31 cellular contexts compared by ENCODE assay signal in genomic region chr2:205929445-205930027, GRCh38.
DNase-seq lines count a peak whose midpoint lies in the region; ATAC-seq and TF ChIP-seq lines count a peak whose summit lies in the region.
"Had no signal": no experiment of that assay in that cellular context is flagged by ENCODE, and none has a peak within 500 bp of the region (broad histone marks: within the 10 kb centered on the region; RNA-seq: fewer than 3 reads in every experiment).

No MANE protein-coding gene starts in this region.

- H3K4me3 Mint-ChIP-seq in H9: no peak overlapping the region
- no peak overlapping the region for H3K4me3 Mint-ChIP-seq in progenitor cell of endocrine pancreas (ENCODE audit: low read depth)
- H3K4me3 Mint-ChIP-seq: activated CD8-positive, alpha-beta memory T cell treated with anti-CD3 and anti-CD28 coated beads, Interleukin-2, amount 10 ng/mL, durations not matched to agents 7 days and 5 days; activated T-cell treated with anti-CD3 and anti-CD28 coated beads, Interleukin-2, amount 50 U/mL, for 4 hours; CD8-positive, alpha-beta memory T cell; central memory CD8-positive, alpha-beta T cell; stimulated activated effector memory CD8-positive, alpha-beta T cell treated with anti-CD3 and anti-CD28 coated beads, Interleukin-12 subunit alpha, Interleukin-12 subunit beta, amount 100 ng/mL, for 72 hours had no signal

- H3K79me2 ChIP-seq in H9 (ENCODE audit: insufficient read depth, low read length): no peaks in the 10 kb centered on the region
- H3K79me2 ChIP-seq in GM23248 (ENCODE audit: insufficient read depth): no peaks in the 10 kb centered on the region

- ATAC-seq in left colon (peak; percentile 87), GM21423 (IDR thresholded peaks at IDR 0.05; ENCODE audit: unreplicated experiment) (no peak)
- ATAC-seq: activated CD8-positive, alpha-beta memory T cell treated with anti-CD3 and anti-CD28 coated beads, Interleukin-2, amount 10 ng/mL, durations not matched to agents 7 days and 5 days; activated T-cell treated with anti-CD3 and anti-CD28 coated beads, Interleukin-2, amount 50 U/mL, for 4 hours; gastroesophageal sphincter; GM12878; HCT116; PC-3; stimulated activated effector memory CD8-positive, alpha-beta T cell treated with anti-CD3 and anti-CD28 coated beads, Interleukin-12 subunit alpha, Interleukin-12 subunit beta, amount 100 ng/mL, for 72 hours had no signal

- H3K23ac ChIP-seq in H9 (ENCODE audit: insufficient read length, low read depth, low read length): no peak overlapping the region

- H3K9me3 ChIP-seq in H9 (ENCODE audit: control insufficient read depth, low read depth, low read length) (no peaks in the 10 kb centered on the region), SJCRH30 (replicated peaks) (peaks cover 2% of the 10 kb centered on the region; the same call in 1 of the 2 replicates), GM23248 (ENCODE audit: low read depth) (no peaks in the 10 kb centered on the region), MG63 (no peaks in the 10 kb centered on the region)
- H3K9me3 ChIP-seq in effector memory CD4-positive, alpha-beta T cell (ENCODE audit: control insufficient read depth, low read length): no peaks in the 10 kb centered on the region
- H3K9me3 ChIP-seq: gastroesophageal sphincter, left lung, neutrophil, prostate gland, sigmoid colon, SK-N-SH had no signal

- H3K9ac ChIP-seq in H9 (ENCODE audit: extremely low read depth, insufficient read length, low read length) (no peak overlapping the region), GM23248 (no peak overlapping the region)
- H3K9ac ChIP-seq: SK-N-SH had no signal

- peaks cover 4% of the 10 kb centered on the region; the same call in 1 of the 2 replicates for H3K4me1 ChIP-seq in H9 (ENCODE audit: insufficient read depth, low read length)
- peaks cover 38% of the 10 kb centered on the region for H3K4me1 ChIP-seq in SJCRH30
- H3K4me1 ChIP-seq in GM23248 (ENCODE audit: insufficient read depth): no peaks in the 10 kb centered on the region; the same call in 1 of the 2 replicates
- peaks cover 5% of the 10 kb centered on the region for H3K4me1 ChIP-seq in effector memory CD4-positive, alpha-beta T cell (ENCODE audit: control insufficient read depth, insufficient read depth, low read length, poor library complexity, severe bottlenecking)
- H3K4me1 ChIP-seq: prostate gland had no signal

- H3K27ac Mint-ChIP-seq in H9: peak overlapping the region; percentile 6 to 44 (median 41); a peak in 2 of 7 replicates
- peak overlapping the region; percentile 86 for H3K27ac Mint-ChIP-seq in progenitor cell of endocrine pancreas
- H3K27ac Mint-ChIP-seq: activated CD8-positive, alpha-beta memory T cell treated with anti-CD3 and anti-CD28 coated beads, Interleukin-2, amount 10 ng/mL, durations not matched to agents 7 days and 5 days; CD8-positive, alpha-beta memory T cell; stimulated activated effector memory CD8-positive, alpha-beta T cell treated with anti-CD3 and anti-CD28 coated beads, Interleukin-12 subunit alpha, Interleukin-12 subunit beta, amount 100 ng/mL, for 72 hours; type B pancreatic cell had no signal

- H3K4me1 Mint-ChIP-seq in H9: peaks cover 36 to 39% of the 10 kb centered on the region in 2 experiments
- peaks cover 29% of the 10 kb centered on the region for H3K4me1 Mint-ChIP-seq in progenitor cell of endocrine pancreas (ENCODE audit: low read depth)

- no peak overlapping the region for H2AK5ac ChIP-seq in H9 (ENCODE audit: insufficient read length, low read length)

- H2BK20ac ChIP-seq in H9 (ENCODE audit: low read depth, low read length, poor library complexity, severe bottlenecking): no peak overlapping the region

- H3K4me2 ChIP-seq in H9 (ENCODE audit: insufficient read depth, insufficient read length, low read length) (no peak overlapping the region), GM23248 (ENCODE audit: unreplicated experiment) (no peak overlapping the region)
- H3K4me2 ChIP-seq: SK-N-SH had no signal

- H3K18ac ChIP-seq in H9 (ENCODE audit: insufficient read length, low read depth, low read length): no peak overlapping the region

- H3K27me3 Mint-ChIP-seq in H9 (ENCODE audit: low read depth) (peaks cover 31% of the 10 kb centered on the region), progenitor cell of endocrine pancreas (peaks cover 27% of the 10 kb centered on the region)

- H3K4me3 ChIP-seq in SJCRH30 (peak overlapping the region; percentile 5; the same call in 1 of the 2 replicates), GM23248 (no peak overlapping the region), MG63 (no peak overlapping the region)
- H3K4me3 ChIP-seq in effector memory CD4-positive, alpha-beta T cell (ENCODE audit: insufficient read depth, low read depth, low read length, poor library complexity, severe bottlenecking): no peak overlapping the region
- H3K4me3 ChIP-seq: gastroesophageal sphincter, GM12878, left lung, prostate gland, sigmoid colon had no signal

- H2BK120ac ChIP-seq in H9 (ENCODE audit: low read depth, low read length, poor library complexity, severe bottlenecking): no peak overlapping the region

- H3K14ac ChIP-seq in H9 (ENCODE audit: insufficient read depth, low read length): no peak overlapping the region

- no peak for DNase-seq in H9
- DNase-seq in SJCRH30: no peak
- peak; percentile 67 to 81 for DNase-seq in left colon
- DNase-seq in progenitor cell of endocrine pancreas (ENCODE audit: low spot score, unreplicated experiment): no peak
- no peak for DNase-seq in GM23248
- DNase-seq in MG63: no peak
- DNase-seq in effector memory CD4-positive, alpha-beta T cell: no peak
- DNase-seq: activated CD4-positive, CD25-positive, alpha-beta regulatory T cell; activated CD8-positive, alpha-beta memory T cell treated with anti-CD3 and anti-CD28 coated beads, Interleukin-2, amount 10 ng/mL, durations not matched to agents 7 days and 5 days; activated gamma-delta T cell treated with Interleukin-2 at 50 U/mL for 16 hours; activated T-cell treated with anti-CD3 and anti-CD28 coated beads, Interleukin-2, amount 50 U/mL, for 4 hours; CD8-positive, alpha-beta memory T cell; hypothalamus; left lung; NCI-H1092; NCI-H187; NCI-H2171; NCI-H526; PC-3; sigmoid colon; SK-N-SH; stimulated activated CD4-positive, alpha-beta T cell treated with anti-CD3 and anti-CD28 coated beads, Interleukin-15, amount 100 ng/mL, for 24 hours had no signal

- H3K27ac ChIP-seq in H9 (ENCODE audit: insufficient read length, low read depth, low read length) (no peak overlapping the region), SJCRH30 (peak overlapping the region; percentile 95), GM23248 (no peak overlapping the region)
- no peak overlapping the region for H3K27ac ChIP-seq in effector memory CD4-positive, alpha-beta T cell (ENCODE audit: insufficient read depth, low read length, poor library complexity, severe bottlenecking)
- H3K27ac ChIP-seq: gastroesophageal sphincter, neutrophil, prostate gland had no signal

- intact Hi-C loops in left colon (cut with DNase I, micrococcal nuclease): no loop called here

- H4K5ac ChIP-seq in H9 (ENCODE audit: insufficient read length, low read depth, low read length): no peak overlapping the region

- no peak overlapping the region for H4K8ac ChIP-seq in H9 (replicated peaks; ENCODE audit: insufficient read length, low read depth, low read length)

- no peaks in the 10 kb centered on the region for H3K23me2 ChIP-seq in H9 (ENCODE audit: insufficient read length, low read depth, low read length, poor library complexity, severe bottlenecking)

- H3K9me3 Mint-ChIP-seq in H9 (no peaks in the 10 kb centered on the region), progenitor cell of endocrine pancreas (ENCODE audit: low read depth) (no peaks in the 10 kb centered on the region)
- H3K9me3 Mint-ChIP-seq: activated T-cell treated with anti-CD3 and anti-CD28 coated beads, Interleukin-2, amount 50 U/mL, for 4 hours; CD8-positive, alpha-beta memory T cell; central memory CD8-positive, alpha-beta T cell; stimulated activated effector memory CD8-positive, alpha-beta T cell treated with anti-CD3 and anti-CD28 coated beads, Interleukin-12 subunit alpha, Interleukin-12 subunit beta, amount 100 ng/mL, for 72 hours; type B pancreatic cell had no signal

- no peak overlapping the region for H2BK15ac ChIP-seq in H9 (ENCODE audit: low read depth, low read length)

- no peaks in the 10 kb centered on the region for H3K36me3 Mint-ChIP-seq in H9 (ENCODE audit: insufficient read depth in 1 of 3, low read depth in 3 of 3)
- H3K36me3 Mint-ChIP-seq in progenitor cell of endocrine pancreas (ENCODE audit: insufficient read depth): no peaks in the 10 kb centered on the region
- H3K36me3 Mint-ChIP-seq: activated CD8-positive, alpha-beta memory T cell treated with anti-CD3 and anti-CD28 coated beads, Interleukin-2, amount 10 ng/mL, durations not matched to agents 7 days and 5 days; CD8-positive, alpha-beta memory T cell; stimulated activated effector memory CD8-positive, alpha-beta T cell treated with anti-CD3 and anti-CD28 coated beads, Interleukin-12 subunit alpha, Interleukin-12 subunit beta, amount 100 ng/mL, for 72 hours; type B pancreatic cell had no signal

- H3K4ac ChIP-seq in H9 (ENCODE audit: low read depth, low read length): no peak overlapping the region

- no peak overlapping the region for H2BK12ac ChIP-seq in H9 (ENCODE audit: insufficient read length, low read depth, low read length)

- H3T11ph ChIP-seq in H9 (ENCODE audit: low read length): no peak overlapping the region

- H4K20me1 ChIP-seq in H9 (ENCODE audit: control insufficient read depth, insufficient read depth, insufficient read length): no peaks in the 10 kb centered on the region
- no peaks in the 10 kb centered on the region for H4K20me1 ChIP-seq in GM23248 (ENCODE audit: insufficient read depth)

- H3K27me3 ChIP-seq in H9 (ENCODE audit: insufficient read depth, low read length): peaks cover 6% of the 10 kb centered on the region; the same call in 1 of the 2 replicates
- no peaks in the 10 kb centered on the region for H3K27me3 ChIP-seq in SJCRH30
- H3K27me3 ChIP-seq in GM23248 (replicated peaks; ENCODE audit: insufficient read depth): peaks cover 28% of the 10 kb centered on the region; the same call in 1 of the 2 replicates
- peaks cover 7% of the 10 kb centered on the region; the same call in 1 of the 2 replicates for H3K27me3 ChIP-seq in MG63
- peaks cover 4% of the 10 kb centered on the region for H3K27me3 ChIP-seq in effector memory CD4-positive, alpha-beta T cell (replicated peaks; ENCODE audit: control insufficient read depth, insufficient read depth, low read length, poor library complexity, severe bottlenecking)
- H3K27me3 ChIP-seq: gastroesophageal sphincter, sigmoid colon had no signal

- no peak for TF ChIP-seq CTCF in H9 (conservative IDR thresholded peaks at IDR 0.05)
- no peak for TF ChIP-seq CTCF in progenitor cell of endocrine pancreas (IDR thresholded peaks at IDR 0.05; ENCODE audit: unreplicated experiment)

- WGBS in H9 (ENCODE audit: extremely low coverage, insufficient read length, low lambda C conversion rate): no CpG with 5 or more reads among the region's 11 CpGs
- WGBS in GM23248 (ENCODE audit: low coverage in 1 of 2, low lambda C conversion rate in 2 of 2, missing lambda C conversion rate in 2 of 2), 2 experiments: 81 to 85% methylated on average over 11 of the region's 11 CpGs

- no peak overlapping the region for H3K56ac ChIP-seq in H9 (ENCODE audit: insufficient read length, low read depth, low read length)

- no peaks in the 10 kb centered on the region for H3K9me2 ChIP-seq in GM23248 (ENCODE audit: insufficient read depth)
- H3K9me2 ChIP-seq: SK-N-SH had no signal

- H4K91ac ChIP-seq in H9 (ENCODE audit: insufficient read length, low read depth, low read length): no peak overlapping the region

- H2AFZ ChIP-seq in H9 (ENCODE audit: low read length): no peak overlapping the region
- H2AFZ ChIP-seq in GM23248: no peak overlapping the region

- in situ Hi-C loops in GM23248 (cut with MboI): no loop called here

- no peaks in the 10 kb centered on the region for H3K79me1 ChIP-seq in H9 (ENCODE audit: insufficient read depth, low read depth, low read length, poor library complexity, severe bottlenecking)

- no peaks in the 10 kb centered on the region for H3K36me3 ChIP-seq in SJCRH30
- H3K36me3 ChIP-seq in GM23248 (ENCODE audit: low read depth): no peaks in the 10 kb centered on the region
- no peaks in the 10 kb centered on the region for H3K36me3 ChIP-seq in MG63
- H3K36me3 ChIP-seq in effector memory CD4-positive, alpha-beta T cell (ENCODE audit: control insufficient read depth, insufficient read depth, low read length): no peaks in the 10 kb centered on the region
- H3K36me3 ChIP-seq: gastroesophageal sphincter, left lung, neutrophil, prostate gland, sigmoid colon had no signal

- no peak overlapping the region for H2BK5ac ChIP-seq in H9 (ENCODE audit: insufficient read length, low read length)

- H3F3A ChIP-seq in GM23248 (ENCODE audit: insufficient read depth): no peaks in the 10 kb centered on the region

Comparison
In these comparisons a context has a peak if more than half of its experiments do, and no peak if none do; other contexts are left out.
1. DNase-seq: peak in left colon (2 of 2); none in H9 (single experiment), SJCRH30 (0 of 2), progenitor cell of endocrine pancreas (single experiment), GM23248 (single experiment), MG63 (single experiment) and effector memory CD4-positive, alpha-beta T cell (0 of 3).